In genomic region chr10:45578384-45578946, GRCh38 we compare ENCODE assay signal across 26 cellular contexts.
"Had no signal": no experiment of that assay in that cellular context is flagged by ENCODE, and none has a peak within 500 bp of the region (broad histone marks: within the 10 kb centered on the region; RNA-seq: fewer than 3 reads in every experiment).

No MANE protein-coding gene starts in this region.

- H3K9me3 Mint-ChIP-seq: activated naive CD8-positive, alpha-beta T cell treated with anti-CD3 and anti-CD28 coated beads for 36 hours; activated T-helper 1 cell treated with anti-CD3 and anti-CD28 coated beads, Interleukin-12 subunit alpha, Interleukin-12 subunit beta, Interleukin-2, Interleukin-4 antibody, amounts not matched to agents 30 ng/mL and 10 ng/mL and 1 ng/mL, durations not matched to agents 14 hours and 24 hours and 36 hours; mesothelial cell of epicardium; neural crest cell; stimulated activated effector memory CD8-positive, alpha-beta T cell treated with anti-CD3 and anti-CD28 coated beads, Interleukin-12 subunit alpha, Interleukin-12 subunit beta, amount 100 ng/mL, for 72 hours had no signal

- H3K27me3 ChIP-seq: breast epithelium, colonic mucosa, esophagus squamous epithelium, gastrocnemius medialis, stomach, suprapubic skin, tibial nerve had no signal

- H3K9me3 ChIP-seq: breast epithelium, colonic mucosa, esophagus squamous epithelium, gastrocnemius medialis, stomach, suprapubic skin, tibial nerve had no signal

- H3K27ac Mint-ChIP-seq: activated CD8-positive, alpha-beta T cell treated with anti-CD3 and anti-CD28 coated beads, Interleukin-2, amount 10 ng/mL, durations not matched to agents 7 days and 5 days; activated naive CD8-positive, alpha-beta T cell treated with anti-CD3 and anti-CD28 coated beads for 36 hours; activated T-helper 1 cell treated with anti-CD3 and anti-CD28 coated beads, Interleukin-12 subunit alpha, Interleukin-12 subunit beta, Interleukin-2, Interleukin-4 antibody, amounts not matched to agents 30 ng/mL and 10 ng/mL and 1 ng/mL, durations not matched to agents 14 hours and 24 hours and 36 hours; mesothelial cell of epicardium; stimulated activated effector memory CD8-positive, alpha-beta T cell treated with anti-CD3 and anti-CD28 coated beads, Interleukin-12 subunit alpha, Interleukin-12 subunit beta, amount 100 ng/mL, for 72 hours had no signal

- ATAC-seq: activated CD8-positive, alpha-beta T cell treated with anti-CD3 and anti-CD28 coated beads, Interleukin-2, amount 10 ng/mL, durations not matched to agents 7 days and 5 days; gastrocnemius medialis; left ventricle myocardium superior; sciatic nerve; stimulated activated effector memory CD8-positive, alpha-beta T cell treated with anti-CD3 and anti-CD28 coated beads, Interleukin-12 subunit alpha, Interleukin-12 subunit beta, amount 100 ng/mL, for 72 hours had no signal

- H3K4me3 ChIP-seq: breast epithelium, colonic mucosa, esophagus squamous epithelium, gastrocnemius medialis, stomach, suprapubic skin, tibial nerve had no signal

- H3K27me3 Mint-ChIP-seq: activated naive CD8-positive, alpha-beta T cell treated with anti-CD3 and anti-CD28 coated beads for 36 hours had no signal

- H3K4me3 Mint-ChIP-seq: activated naive CD8-positive, alpha-beta T cell treated with anti-CD3 and anti-CD28 coated beads for 36 hours; activated T-helper 1 cell treated with anti-CD3 and anti-CD28 coated beads, Interleukin-12 subunit alpha, Interleukin-12 subunit beta, Interleukin-2, Interleukin-4 antibody, amounts not matched to agents 30 ng/mL and 10 ng/mL and 1 ng/mL, durations not matched to agents 14 hours and 24 hours and 36 hours; mesothelial cell of epicardium; neural crest cell; stimulated activated effector memory CD8-positive, alpha-beta T cell treated with anti-CD3 and anti-CD28 coated beads, Interleukin-12 subunit alpha, Interleukin-12 subunit beta, amount 100 ng/mL, for 72 hours had no signal

- FAIRE-seq: small intestine, TTC549, urothelium cell line had no signal

- H3K36me3 Mint-ChIP-seq: activated naive CD8-positive, alpha-beta T cell treated with anti-CD3 and anti-CD28 coated beads for 36 hours; mesothelial cell of epicardium; stimulated activated effector memory CD8-positive, alpha-beta T cell treated with anti-CD3 and anti-CD28 coated beads, Interleukin-12 subunit alpha, Interleukin-12 subunit beta, amount 100 ng/mL, for 72 hours had no signal

- H3K36me3 ChIP-seq: breast epithelium, colonic mucosa, esophagus squamous epithelium, gastrocnemius medialis, stomach, suprapubic skin, tibial nerve had no signal

- H3K27ac ChIP-seq: breast epithelium, colonic mucosa, esophagus squamous epithelium, gastrocnemius medialis, stomach, suprapubic skin, tibial nerve had no signal

- H3K4me1 ChIP-seq: breast epithelium, suprapubic skin had no signal

- H3K4me1 Mint-ChIP-seq: mesothelial cell of epicardium, neural crest cell had no signal

- DNase-seq: activated CD4-positive, alpha-beta T cell treated with anti-CD3 and anti-CD28 coated beads for 1 hour; activated CD4-positive, alpha-beta T cell treated with anti-CD3 and anti-CD28 coated beads, Interleukin-2, amount 50 U/mL, for 1 hour; activated CD8-positive, alpha-beta T cell treated with anti-CD3 and anti-CD28 coated beads, Interleukin-2, amount 10 ng/mL, durations not matched to agents 7 days and 5 days; activated gamma-delta T cell treated with Interleukin-2 at 50 U/mL for 16 hours; activated naive CD8-positive, alpha-beta T cell treated with anti-CD3 and anti-CD28 coated beads for 36 hours; amniotic stem cell; colonic mucosa; esophagus squamous epithelium; gastrocnemius medialis; hippocampal formation; left ventricle myocardium superior; mammary epithelial cell; occipital lobe; small intestine; stimulated activated CD4-positive, alpha-beta T cell treated with anti-CD3 and anti-CD28 coated beads, Interleukin-2, amount 100 ng/mL, for 24 hours; stomach had no signal
